ENCODE assay signal across 8 cellular contexts in genomic region chr3:150787741-150788370, GRCh38. TPM values are rescaled to one million over a fixed set of nuclear protein-coding genes. Genes with fewer than 3 reads are reported as not detected.
DNase-seq lines count a peak whose midpoint lies in the region; ATAC-seq and TF ChIP-seq lines count a peak whose summit lies in the region.

No MANE protein-coding gene starts in this region.

- no peaks in the 10 kb centered on the region for H3K4me1 ChIP-seq in colonic mucosa

- no peak for DNase-seq in AG04450 (ENCODE audit: low read depth, low spot score)
- peak; percentile 49 for DNase-seq in NCI-H446 treated with DMSO at 0.1 percent for 48 hours (lab: John Stamatoyannopoulos, UW)
- DNase-seq in activated CD4-positive, alpha-beta T cell treated with anti-CD3 and anti-CD28 coated beads, Interleukin-2, amount 50 U/mL, for 1 hour: peak; percentile 79
- peak; percentile 86 for DNase-seq in colonic mucosa
- DNase-seq in lower leg skin (ENCODE audit: low spot score in 2 of 2): peak; percentile 65 to 95
- peak; percentile 57 to 75 (median 60) for DNase-seq in stimulated activated CD4-positive, alpha-beta T cell treated with anti-CD3 and anti-CD28 coated beads, TNF-alpha, amount 100 ng/mL, for 4 hours (ENCODE audit: low read depth in 3 of 3)

- TF ChIP-seq POLR2A in lower leg skin (IDR thresholded peaks at IDR 0.05): no peak

- POLR2A ChIA-PET in AG04450 (lab: Yijun Ruan, JAX): interaction anchor here (1.0 kb wide), 1 partner anchor 24 kb away, joined by 3 read pairs; no protein-coding TSS in a partner anchor

- H3K27ac ChIP-seq in AG04450 (ENCODE audit: low read depth, low read length) (no peak overlapping the region), colonic mucosa (no peak overlapping the region)

- peak; percentile 93 for TF ChIP-seq CTCF in AG04450 (IDR thresholded peaks at IDR 0.05; ENCODE audit: low read depth, low read length)
- peak; percentile 86 for TF ChIP-seq CTCF in colonic mucosa (IDR thresholded peaks at IDR 0.05)
- TF ChIP-seq CTCF in lower leg skin (IDR thresholded peaks at IDR 0.05): peak in 1 of 3 donors; percentile 71

- H3K9me3 ChIP-seq in AG04450 (ENCODE audit: control insufficient read depth, insufficient read depth, low read length) (peaks cover 4% of the 10 kb centered on the region; the same call in 1 of the 2 replicates), colonic mucosa (no peaks in the 10 kb centered on the region)

- H3K27me3 ChIP-seq in AG04450 (ENCODE audit: control insufficient read depth, insufficient read depth, low read length) (peaks cover 8% of the 10 kb centered on the region), colonic mucosa (no peaks in the 10 kb centered on the region)

- H3K9ac ChIP-seq in colonic mucosa (ENCODE audit: low read depth in 2 of 2, low read length in 2 of 2): no peak overlapping the region

- no peaks in the 10 kb centered on the region for H3K36me3 ChIP-seq in colonic mucosa

- H3K4me3 ChIP-seq in AG04450 (ENCODE audit: low read depth, low read length) (no peak overlapping the region), colonic mucosa (no peak overlapping the region), lower leg skin (ENCODE audit: low read depth, poor library complexity, severe bottlenecking) (no peak overlapping the region)

- intact Hi-C loops in colonic mucosa (cut with DNase I): loop anchor here (2.0 to 5.0 kb wide), 2 partner anchors 66 to 77 kb away; no protein-coding TSS in a partner anchor
- intact Hi-C loops in lower leg skin (cut with DNase I; ENCODE audit: low total_unique reads): loop anchor here (10.0 kb wide), 1 partner anchor 77 kb away; no protein-coding TSS in a partner anchor

- WGBS in lower leg skin, 2 donors: 8% methylated on average over 10 of the region's 10 CpGs

- CTCF ChIA-PET in AG04450 (lab: Charles Lee): interaction anchor here (0.6 to 3.2 kb wide), 45 partner anchors 8 to 490 kb away, joined by 3 to 38 read pairs (median 5); partner anchors contain the start of gene ERICH6

- ATAC-seq in GM18868 (IDR thresholded peaks at IDR 0.05; ENCODE audit: unreplicated experiment) (peak; percentile 56), HG03139 (IDR thresholded peaks at IDR 0.05; ENCODE audit: unreplicated experiment) (peak; percentile 72)

RNA-seq across cellular contexts. Expression of gene SIAH2, which starts 24.9 kb away (rescaled TPM):
- 31.1 and 36.2 TPM in 2 replicates for polyA plus RNA-seq in AG04450 (2011; rRNA removed)
- 42.6 and 69.6 TPM in 2 replicates for polyA minus RNA-seq in AG04450 (2011; rRNA and poly(A)+ RNA removed)
- total RNA-seq in colonic mucosa: 10 to 100 TPM; 27.9 to 33.8 TPM
- total RNA-seq in lower leg skin: 100 to 1,000 TPM in 2 of 4 donors, 10 to 100 TPM in 2; 78.5 to 117 (median 94.6) TPM
